In the genomic region with DNA sequence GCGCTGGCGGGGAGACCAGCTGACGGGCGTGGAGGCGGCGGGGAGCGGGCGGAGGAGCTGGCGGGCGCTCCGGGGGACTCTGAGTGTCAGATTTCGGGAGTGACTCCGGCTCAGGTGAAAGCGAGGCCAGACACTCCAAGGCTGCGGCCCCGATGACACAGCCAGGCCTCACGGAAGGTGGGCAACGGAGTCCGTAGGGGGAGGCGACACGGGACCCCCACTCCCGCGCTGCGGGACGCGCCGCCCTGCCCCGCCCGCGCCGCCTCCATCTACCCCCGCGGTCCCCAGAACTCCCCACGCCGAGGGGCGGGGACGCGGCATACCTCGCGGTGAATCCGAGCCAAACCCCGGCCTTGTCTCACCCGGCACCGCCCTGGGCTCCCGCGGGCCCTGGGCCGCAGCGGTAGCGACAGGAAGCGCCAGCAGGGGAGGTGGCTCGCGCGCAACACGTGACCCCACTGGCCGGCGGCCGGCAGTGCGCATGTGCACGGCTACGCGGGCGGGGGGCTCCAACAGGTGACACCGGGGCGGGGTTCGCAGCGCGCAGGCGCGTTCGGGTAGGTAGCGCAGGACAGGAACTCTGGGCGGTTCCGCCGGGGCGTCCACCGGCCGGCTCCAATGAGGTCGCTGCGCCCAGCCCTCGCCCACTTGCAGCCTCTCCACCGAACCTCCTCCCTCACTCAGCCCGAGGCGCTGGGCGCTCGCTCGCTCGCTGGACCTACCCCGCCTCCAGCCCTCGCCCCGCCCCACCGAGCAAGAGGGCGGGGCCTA, we compare ENCODE assay signal across 8 cellular contexts. TPM values are rescaled to one million over a fixed set of nuclear protein-coding genes. Genes with fewer than 3 reads are reported as not detected.
DNase-seq lines count a peak whose midpoint lies in the region; ATAC-seq, FAIRE-seq and TF ChIP-seq lines count a peak whose summit lies in the region.

Gene CC2D1B, minus strand, starts transcription at position 460 of the 771 bp plus-strand sequence. CDS start 1,585 bp downstream, outside the sequence.

- no peaks in the 10 kb centered on the region for H4K20me1 ChIP-seq in OCI-LY1 (ENCODE audit: insufficient read depth, low read length)

- no peaks in the 10 kb centered on the region for H3K9me3 Mint-ChIP-seq in mesothelial cell of epicardium

- H3K36me3 ChIP-seq in HUES64 (ENCODE audit: insufficient read depth, low read length) (peaks cover 27% of the 10 kb centered on the region), OCI-LY1 (ENCODE audit: insufficient read depth, low read length) (peaks cover 27% of the 10 kb centered on the region)

- TF ChIP-seq CTCF in D721Med (IDR thresholded peaks at IDR 0.05; ENCODE audit: insufficient read depth, missing control alignments), result no peak
- TF ChIP-seq CTCF in OCI-LY1 (IDR thresholded peaks at IDR 0.05; ENCODE audit: low read length), result no peak
- no peak for TF ChIP-seq CTCF in mesothelial cell of epicardium (IDR thresholded peaks at IDR 0.05; ENCODE audit: unreplicated experiment)

- H3K27ac ChIP-seq in HUES64 (ENCODE audit: low read depth, low read length) (peak within 1 kb of the TSS; percentile 92), OCI-LY1 (ENCODE audit: low read depth, low read length, poor library complexity, severe bottlenecking) (peak within 1 kb of the TSS; percentile 65)

- no peaks in the 10 kb centered on the region for H3K27me3 ChIP-seq in HUES64 (ENCODE audit: insufficient read depth, low read length)
- no peaks in the 10 kb centered on the region for H3K27me3 ChIP-seq in OCI-LY1 (ENCODE audit: insufficient read depth, low read length)

- peak; percentile 90 for DNase-seq in D721Med (ENCODE audit: insufficient read length, low spot score)
- peak; percentile 99 for DNase-seq in activated CD8-positive, alpha-beta memory T cell treated with anti-CD3 and anti-CD28 coated beads, Interleukin-2, amount 50 U/mL, for 4 hours
- DNase-seq in mesothelial cell of epicardium (ENCODE audit: low spot score in 2 of 2, unreplicated experiment in 2 of 2), result peak; percentile 99 to 100
- peak; percentile 99 to 100 for DNase-seq in stimulated activated CD8-positive, alpha-beta memory T cell treated with anti-CD3 and anti-CD28 coated beads, Interleukin-15, amount 100 ng/mL, for 48 hours (ENCODE audit: low read depth in 2 of 2)

- H3K27ac Mint-ChIP-seq in mesothelial cell of epicardium, result peak within 1 kb of the TSS; percentile 95

- peak within 1 kb of the TSS; percentile 89 for H3K4me3 ChIP-seq in HUES64 (ENCODE audit: low read length)
- H3K4me3 ChIP-seq in OCI-LY1 (ENCODE audit: low read depth, low read length, poor library complexity, severe bottlenecking), result peak within 1 kb of the TSS; percentile 78

- H3K4me1 ChIP-seq in HUES64 (ENCODE audit: insufficient read depth, low read length) (peaks cover 8% of the 10 kb centered on the region), OCI-LY1 (ENCODE audit: insufficient read depth, low read length, severe bottlenecking) (peaks cover 36% of the 10 kb centered on the region)

- no peaks in the 10 kb centered on the region for H3F3A ChIP-seq in OCI-LY1 (ENCODE audit: insufficient read depth, low read length)

- peaks cover 5% of the 10 kb centered on the region; the same call in 1 of the 2 replicates for H3K79me2 ChIP-seq in OCI-LY1 (ENCODE audit: insufficient read depth, low read length)

- peak within 1 kb of the TSS; percentile 93 for H3K4me3 Mint-ChIP-seq in mesothelial cell of epicardium

- no peaks in the 10 kb centered on the region for H3K27me3 Mint-ChIP-seq in mesothelial cell of epicardium (ENCODE audit: low read depth)

- H3K4me1 Mint-ChIP-seq in mesothelial cell of epicardium, result peaks cover 30% of the 10 kb centered on the region

- peak within 1 kb of the TSS; percentile 97 for H3K4me2 ChIP-seq in OCI-LY1 (ENCODE audit: low read length)

- H3K9me2 ChIP-seq in OCI-LY1 (ENCODE audit: low read depth, low read length), result no peaks in the 10 kb centered on the region

- H3K9ac ChIP-seq in HUES64 (ENCODE audit: low read depth, low read length) (peak within 1 kb of the TSS; percentile 82), OCI-LY1 (ENCODE audit: low read length) (peak within 1 kb of the TSS; percentile 85)

- WGBS in HUES64, result under 1% methylated on average over 92 of the region's 92 CpGs

- FAIRE-seq in D721Med (lab: Jason Lieb, UNC), result no peak
- FAIRE-seq in endometrium (lab: Jason Lieb, UNC), result peak; percentile 26

- peak; percentile 83 for ATAC-seq in GM21447 (IDR thresholded peaks at IDR 0.05; ENCODE audit: unreplicated experiment)

- peaks cover 5% of the 10 kb centered on the region for H3K36me3 Mint-ChIP-seq in mesothelial cell of epicardium

- peak within 1 kb of the TSS; percentile 77; the same call in 1 of the 2 replicates for H2AFZ ChIP-seq in OCI-LY1 (ENCODE audit: low read length)

- H3K9me3 ChIP-seq in HUES64 (ENCODE audit: insufficient read depth, low read depth, low read length) (no peaks in the 10 kb centered on the region), OCI-LY1 (ENCODE audit: low read length) (no peaks in the 10 kb centered on the region)

RNA-seq across cellular contexts. Expression of gene CC2D1B, which starts in this region (rescaled TPM):
- polyA plus RNA-seq in HUES64 (2013, experiment 1 of 2), result 13.6 TPM
- 12.0 TPM for polyA plus RNA-seq in HUES64 (2013, experiment 2 of 2)
- 33.2 to 33.4 TPM (median 33.2 TPM) in 3 replicates for total RNA-seq in mesothelial cell of epicardium

Comparison
In these comparisons a context has a peak if more than half of its experiments do, and no peak if none do; other contexts are left out.
1. Peak in every context shown above with its lines: DNase-seq, ATAC-seq, H3K4me3 ChIP-seq and H3K27ac ChIP-seq.